In the genomic region with DNA sequence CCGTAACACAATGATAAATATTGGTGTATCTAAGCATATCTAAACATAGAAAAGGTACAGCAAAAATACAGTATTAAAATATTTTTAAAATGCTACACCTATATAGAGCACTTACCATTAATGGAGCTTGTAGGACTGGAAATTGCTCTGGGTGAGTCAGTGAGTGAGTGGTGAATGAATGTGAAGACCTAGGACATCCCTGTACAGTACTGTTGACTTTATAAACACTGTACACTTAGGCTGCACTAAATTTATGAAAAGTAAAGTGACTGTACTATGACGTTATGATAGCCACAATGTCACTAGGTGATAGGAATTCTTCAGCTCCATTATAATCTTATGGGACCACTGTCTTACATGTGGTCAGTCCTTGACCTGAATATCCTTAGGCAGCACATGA, we compare ENCODE assay signal across 19 cellular contexts.
"Had no signal": no experiment of that assay in that cellular context is flagged by ENCODE, and none has a peak within 500 bp of the region (broad histone marks: within the 10 kb centered on the region; RNA-seq: fewer than 3 reads in every experiment).

No MANE protein-coding gene starts in this region.

- H3K27me3 ChIP-seq: esophagus squamous epithelium, gastroesophageal sphincter, neutrophil, testis, tibial nerve, upper lobe of right lung had no signal

- H3K27ac Mint-ChIP-seq: natural killer cell treated with Interleukin-12 subunit alpha and Interleukin-12 subunit beta and Interleukin-15 and Interleukin-18, amount 100 ng/mL, for 72 hours; stimulated activated naive B cell treated with anti-CD40 and anti-IgM and Interleukin-4, amounts not matched to agents 10 μg/mL and 1 μg/mL and 100 μg/mL, for 72 hours; stimulated activated naive CD8-positive, alpha-beta T cell treated with anti-CD3 and anti-CD28 coated beads, Interleukin-15, amount 100 ng/mL, for 72 hours had no signal

- H3K27me3 Mint-ChIP-seq: natural killer cell treated with Interleukin-12 subunit alpha and Interleukin-12 subunit beta and Interleukin-15 and Interleukin-18, amount 100 ng/mL, for 72 hours had no signal

- H3K4me3 ChIP-seq: coronary artery, esophagus squamous epithelium, gastroesophageal sphincter, testis, tibial nerve, upper lobe of right lung had no signal

- H3K36me3 ChIP-seq: esophagus squamous epithelium, neutrophil, tibial nerve, upper lobe of right lung had no signal

- DNase-seq: effector CD8-positive, alpha-beta T cell; esophagus squamous epithelium; foreskin fibroblast; glutamatergic neuron; islet precursor cell; stimulated activated CD4-positive, alpha-beta T cell treated with anti-CD3 and anti-CD28 coated beads, Interleukin-2, amount 100 ng/mL, for 24 hours; stimulated activated CD4-positive, alpha-beta T cell treated with anti-CD3 and anti-CD28 coated beads, Interleukin-4, amount 100 ng/mL, for 4 hours; stimulated activated naive B cell treated with anti-CD40 and anti-IgM and Interleukin-4, amounts not matched to agents 10 μg/mL and 1 μg/mL and 100 μg/mL, for 72 hours; stimulated activated naive CD8-positive, alpha-beta T cell treated with anti-CD3 and anti-CD28 coated beads, Interleukin-15, amount 100 ng/mL, for 72 hours; testis; upper lobe of right lung had no signal

- H3K27ac ChIP-seq: coronary artery, esophagus squamous epithelium, neutrophil, testis, tibial nerve had no signal

- H3K9me3 Mint-ChIP-seq: stimulated activated naive CD8-positive, alpha-beta T cell treated with anti-CD3 and anti-CD28 coated beads, Interleukin-15, amount 100 ng/mL, for 72 hours had no signal

- H3K4me1 Mint-ChIP-seq: stimulated activated naive B cell treated with anti-CD40 and anti-IgM and Interleukin-4, amounts not matched to agents 10 μg/mL and 1 μg/mL and 100 μg/mL, for 72 hours; stimulated activated naive CD8-positive, alpha-beta T cell treated with anti-CD3 and anti-CD28 coated beads, Interleukin-15, amount 100 ng/mL, for 72 hours had no signal

- H3K4me3 Mint-ChIP-seq: mesothelial cell of epicardium; natural killer cell treated with Interleukin-12 subunit alpha and Interleukin-12 subunit beta and Interleukin-15 and Interleukin-18, amount 100 ng/mL, for 72 hours; stimulated activated naive B cell treated with anti-CD40 and anti-IgM and Interleukin-4, amounts not matched to agents 10 μg/mL and 1 μg/mL and 100 μg/mL, for 72 hours; stimulated activated naive CD8-positive, alpha-beta T cell treated with anti-CD3 and anti-CD28 coated beads, Interleukin-15, amount 100 ng/mL, for 72 hours had no signal

- H3K36me3 Mint-ChIP-seq: natural killer cell treated with Interleukin-12 subunit alpha and Interleukin-12 subunit beta and Interleukin-15 and Interleukin-18, amount 100 ng/mL, for 72 hours; stimulated activated naive B cell treated with anti-CD40 and anti-IgM and Interleukin-4, amounts not matched to agents 10 μg/mL and 1 μg/mL and 100 μg/mL, for 72 hours had no signal

- H3K4me1 ChIP-seq: testis had no signal

- ATAC-seq: gastroesophageal sphincter; left lobe of liver; natural killer cell treated with Interleukin-12 subunit alpha and Interleukin-12 subunit beta and Interleukin-15 and Interleukin-18, amount 100 ng/mL, for 72 hours; sciatic nerve; stimulated activated naive B cell treated with anti-CD40 and anti-IgM and Interleukin-4, amounts not matched to agents 10 μg/mL and 1 μg/mL and 100 μg/mL, for 72 hours; stimulated activated naive CD8-positive, alpha-beta T cell treated with anti-CD3 and anti-CD28 coated beads, Interleukin-15, amount 100 ng/mL, for 72 hours; upper lobe of right lung had no signal

- H3K9me3 ChIP-seq: esophagus squamous epithelium, gastroesophageal sphincter, neutrophil, testis, tibial nerve, upper lobe of right lung had no signal
